ENCODE assay signal across 5 cellular contexts in the genomic region with DNA sequence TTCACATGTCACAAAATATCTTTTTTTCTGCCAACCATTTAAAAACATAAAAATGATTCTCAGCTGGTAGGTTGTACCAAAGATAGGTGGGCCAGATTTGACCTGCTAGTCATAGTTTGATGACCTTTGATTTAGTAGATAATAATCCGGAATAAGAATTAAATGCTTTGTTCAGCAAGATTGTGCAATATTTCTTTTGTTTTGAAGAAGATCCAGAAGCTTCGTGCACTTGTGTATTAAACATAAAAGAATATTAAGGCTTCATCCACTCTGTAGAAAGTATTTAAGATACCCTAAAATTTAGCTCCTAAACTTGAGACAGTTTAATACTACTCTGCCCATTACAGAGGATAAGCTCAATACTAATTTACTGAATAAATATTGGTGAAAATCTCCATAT.
"Had no signal": no experiment of that assay in that cellular context is flagged by ENCODE, and none has a peak within 500 bp of the region (broad histone marks: within the 10 kb centered on the region; RNA-seq: fewer than 3 reads in every experiment).

No MANE protein-coding gene starts in this region.

- H3K4me2 ChIP-seq: KMS-11 had no signal

- FAIRE-seq: HTR-8/SVneo had no signal

- DNase-seq: KBM-7, KG1 had no signal

- H3K9ac ChIP-seq: KMS-11 had no signal

- H3K27ac ChIP-seq: HL-60, KMS-11 had no signal
